In genomic region chr10:56583316-56583715, GRCh38 we compare ENCODE assay signal across 16 cellular contexts.
"Had no signal": no experiment of that assay in that cellular context is flagged by ENCODE, and none has a peak within 500 bp of the region (broad histone marks: within the 10 kb centered on the region; RNA-seq: fewer than 3 reads in every experiment).

No MANE protein-coding gene starts in this region.

- H3K27ac ChIP-seq: colonic mucosa, heart right ventricle, left lung, lower lobe of right lung, neural progenitor cell, ovary had no signal

- H3K4me1 ChIP-seq: colonic mucosa, left lung, lower lobe of right lung had no signal

- H3K27me3 ChIP-seq: colonic mucosa, heart right ventricle, left lung, neural progenitor cell, ovary had no signal

- ATAC-seq: heart right ventricle; left lung; lower lobe of right lung; natural killer cell treated with Interleukin-12 subunit alpha and Interleukin-12 subunit beta and Interleukin-15 and Interleukin-18, amount 100 ng/mL, for 72 hours; right cardiac atrium had no signal

- DNase-seq: colonic mucosa; dermis blood vessel endothelial cell; heart right ventricle; hypothalamus; left lung; lower lobe of right lung; mesenchymal stem cell; midbrain; nucleus accumbens; ovary; right cardiac atrium; small intestine; stimulated activated CD4-positive, alpha-beta T cell treated with anti-CD3 and anti-CD28 coated beads, Interleukin-2, amount 100 ng/mL, for 48 hours; stimulated activated naive CD4-positive, alpha-beta T cell treated with Interleukin-2 at 50 U/mL for 16 hours had no signal
